ENCODE assay signal across 8 cellular contexts in the genomic region with DNA sequence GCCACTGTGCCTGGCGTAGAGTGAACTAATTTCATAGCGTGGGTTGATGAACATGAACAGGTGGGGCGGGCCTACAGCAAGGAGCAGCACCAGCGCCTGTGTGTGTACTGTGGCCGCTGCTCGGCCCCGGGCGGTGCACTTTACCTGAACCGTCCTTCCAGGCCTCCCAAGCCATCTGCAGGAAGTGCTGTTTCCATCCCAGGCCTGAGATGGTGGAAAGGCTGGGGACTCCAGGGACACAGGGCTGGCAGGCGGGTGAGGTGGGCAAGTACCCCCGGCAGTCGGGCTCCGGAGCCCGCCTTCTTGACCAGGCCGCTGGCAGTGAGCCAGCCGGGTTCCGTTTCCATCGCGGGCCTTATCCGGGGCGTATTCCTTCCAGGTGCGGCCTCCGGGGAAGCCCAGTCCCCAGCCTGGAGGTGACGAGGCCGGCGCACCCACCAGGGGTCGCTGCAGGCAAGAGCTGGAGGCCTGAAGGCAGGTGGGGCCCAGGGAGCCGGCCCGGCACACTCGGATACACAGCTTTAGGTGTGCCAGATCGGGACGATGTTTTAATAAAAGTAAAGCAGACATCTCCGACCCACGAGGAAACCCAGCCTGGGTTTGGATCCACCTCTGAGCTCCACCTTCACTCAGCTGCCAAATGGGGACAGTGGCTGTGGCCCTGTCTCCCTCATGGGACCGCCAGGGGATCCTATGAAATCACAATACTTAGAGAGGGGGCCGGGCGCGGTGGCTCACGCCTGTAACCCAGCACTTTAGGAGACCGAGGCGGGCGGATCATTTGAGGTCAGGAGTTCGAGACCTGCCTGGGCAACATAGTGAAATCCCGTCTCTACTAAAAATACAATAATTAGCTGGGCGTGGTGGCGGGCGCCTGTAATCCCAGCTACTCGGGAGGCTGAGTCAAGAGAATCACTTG. TPM values are rescaled to one million over a fixed set of nuclear protein-coding genes. Genes with fewer than 3 reads are reported as not detected.
DNase-seq lines count a peak whose midpoint lies in the region; ATAC-seq and TF ChIP-seq lines count a peak whose summit lies in the region.

No MANE protein-coding gene starts in this region.

- H3K27ac ChIP-seq in BLaER1 = peak overlapping the region; percentile 67; the same call in 1 of the 2 replicates
- H3K27ac ChIP-seq in RWPE2 (ENCODE audit: poor library complexity, severe bottlenecking) = no peak overlapping the region
- no peak overlapping the region for H3K27ac ChIP-seq in heart right ventricle
- no peak overlapping the region for H3K27ac ChIP-seq in gastrocnemius medialis

- no peaks in the 10 kb centered on the region for H3K36me3 ChIP-seq in BLaER1
- no peaks in the 10 kb centered on the region for H3K36me3 ChIP-seq in RWPE2 (ENCODE audit: low read depth)
- no peaks in the 10 kb centered on the region for H3K36me3 ChIP-seq in heart right ventricle
- H3K36me3 ChIP-seq in gastrocnemius medialis = no peaks in the 10 kb centered on the region

- H3K9ac ChIP-seq in BLaER1 = no peak overlapping the region

- WGBS in heart right ventricle, 2 donors = 43 to 44% methylated on average over 48 of the region's 48 CpGs

- TF ChIP-seq CTCF in RWPE2 (IDR thresholded peaks at IDR 0.05; ENCODE audit: poor library complexity, severe bottlenecking) = peak; percentile 83
- peak; percentile 65 to 87 (median 80) for TF ChIP-seq CTCF in heart right ventricle (IDR thresholded peaks at IDR 0.05)
- peak; percentile 75 to 90 (median 85) for TF ChIP-seq CTCF in gastrocnemius medialis (IDR thresholded peaks at IDR 0.05 in 4 of 5, conservative IDR thresholded peaks at IDR 0.05 in 1 of 5)

- H3K4me3 ChIP-seq in BLaER1 (no peak overlapping the region), RWPE2 (ENCODE audit: severe bottlenecking) (no peak overlapping the region), heart right ventricle (no peak overlapping the region), gastrocnemius medialis (no peak overlapping the region)

- TF ChIP-seq POLR2A in gastrocnemius medialis (IDR thresholded peaks at IDR 0.05) = no peak

- H3K9me3 ChIP-seq in BLaER1 (peaks cover 4% of the 10 kb centered on the region; the same call in 1 of the 2 replicates), RWPE2 (ENCODE audit: severe bottlenecking) (no peaks in the 10 kb centered on the region), heart right ventricle (peaks cover 0 to 4% (median 0%) of the 10 kb centered on the region in 11 donors), gastrocnemius medialis (no peaks in the 10 kb centered on the region)

- in situ Hi-C loops in gastrocnemius medialis (cut with MboI; ENCODE audit: low sequenced_read_pairs in 4 of 4) = loop anchor here in 3 of 4 donors (5.0 to 25.0 kb wide), 5 partner anchors 287 to 727 kb away; no protein-coding TSS in a partner anchor

- DNase-seq in HT-29 (ENCODE audit: low spot score) (peak; percentile 95), RWPE2 (ENCODE audit: low spot score) (no peak), activated gamma-delta T cell treated with Interleukin-2 at 50 U/mL for 16 hours (peak; percentile 64), heart right ventricle (peak; percentile 59 to 78), gastrocnemius medialis (peak; percentile 10 to 59), NCI-H1105 treated with DMSO at 0.1 percent for 48 hours (lab: John Stamatoyannopoulos, UW) (no peak)

- peaks cover 56% of the 10 kb centered on the region for H3K4me1 ChIP-seq in BLaER1
- no peaks in the 10 kb centered on the region for H3K4me1 ChIP-seq in RWPE2 (ENCODE audit: insufficient read depth, poor library complexity, severe bottlenecking)
- H3K4me1 ChIP-seq in heart right ventricle = peaks cover 0 to 17% (median 7%) of the 10 kb centered on the region in 9 donors
- H3K4me1 ChIP-seq in gastrocnemius medialis = peaks cover 0 to 4% of the 10 kb centered on the region in 2 donors

- ATAC-seq in GM19372 (IDR thresholded peaks at IDR 0.05; ENCODE audit: low read depth, unreplicated experiment) (peak; percentile 59), RWPE2 (ENCODE audit: low read depth) (peak; percentile 80), heart right ventricle (peak; percentile 57 to 81 (median 76)), gastrocnemius medialis (peak; percentile 40 to 64)

- no peaks in the 10 kb centered on the region for H3K27me3 ChIP-seq in BLaER1
- no peaks in the 10 kb centered on the region for H3K27me3 ChIP-seq in RWPE2 (ENCODE audit: insufficient read depth, poor library complexity, severe bottlenecking)
- peaks cover 0 to 36% (median 32%) of the 10 kb centered on the region in 7 donors for H3K27me3 ChIP-seq in heart right ventricle
- peaks cover 0 to 9% (median 5%) of the 10 kb centered on the region in 3 donors for H3K27me3 ChIP-seq in gastrocnemius medialis

- H3K4me2 ChIP-seq in BLaER1 = peak overlapping the region; percentile 73

- intact Hi-C loops in heart right ventricle (cut with DNase I) = loop anchor here in 8 of 10 donors (1.0 to 10.0 kb wide), 8 partner anchors 47 to 749 kb away; a partner anchor contains a TSS
- intact Hi-C loops in gastrocnemius medialis (cut with DNase I; ENCODE audit: low total_unique reads) = loop anchor here (2.0 to 5.0 kb wide), 3 partner anchors 39 to 77 kb away; a partner anchor contains a TSS

- no peaks in the 10 kb centered on the region for H4K20me1 ChIP-seq in BLaER1

RNA-seq across cellular contexts. Expression of a gene that starts 22.7 kb away (rescaled TPM):
- total RNA-seq in HT-29 (2014; rRNA removed; shearing (Covaris generic)) = 193 and 206 TPM in 2 replicates
- total RNA-seq in heart right ventricle (100 to 1,000 TPM in 6 of 10 donors, 10 to 100 TPM in 4; 86.9 to 174 (median 107) TPM), gastrocnemius medialis (10 to 100 TPM; 32.0 to 72.4 (median 54.2) TPM)
- polyA plus RNA-seq in heart right ventricle = 100 to 1,000 TPM in 1 of 2 donors, 10 to 100 TPM in 1; 24.7 to 317 TPM

Comparison
In these comparisons a context has a peak if more than half of its experiments do, and no peak if none do; other contexts are left out.
1. DNase-seq: peak in HT-29 (single experiment), activated gamma-delta T cell treated with Interleukin-2 at 50 U/mL for 16 hours (single experiment), heart right ventricle (2 of 2) and gastrocnemius medialis (2 of 2); none in RWPE2 (single experiment) and NCI-H1105 treated with DMSO at 0.1 percent for 48 hours (single experiment).
2. Peak in every context shown above with its lines, with median percentiles within 50 percentile points of each other: ATAC-seq and CTCF ChIP-seq.